In genomic region chrX:110244951-110245480, GRCh38 we compare ENCODE assay signal across 19 cellular contexts.
A peak's percentile ranks its signal among the peaks of the same experiment; 100 is the strongest.
DNase-seq lines count a peak whose midpoint lies in the region; ATAC-seq, FAIRE-seq and TF ChIP-seq lines count a peak whose summit lies in the region.
"Had no signal": no experiment of that assay in that cellular context is flagged by ENCODE, and none has a peak within 500 bp of the region (broad histone marks: within the 10 kb centered on the region; RNA-seq: fewer than 3 reads in every experiment).

No MANE protein-coding gene starts in this region.

- H3K79me2 ChIP-seq in astrocyte (ENCODE audit: insufficient read depth, low read length), result peaks cover 6% of the 10 kb centered on the region

- peak; percentile 34 for FAIRE-seq in astrocyte (lab: Jason Lieb, UNC)
- FAIRE-seq: HTR-8/SVneo, K562 had no signal

- no peaks in the 10 kb centered on the region for H3K27me3 Mint-ChIP-seq in astrocyte (ENCODE audit: low read depth, unreplicated experiment)
- no peaks in the 10 kb centered on the region for H3K27me3 Mint-ChIP-seq in activated naive CD8-positive, alpha-beta T cell treated with anti-CD3 and anti-CD28 coated beads, Interleukin-2, amount 50 U/mL, for 24 hours
- H3K27me3 Mint-ChIP-seq in activated naive CD4-positive, alpha-beta T cell treated with anti-CD3 and anti-CD28 coated beads, Interleukin-2, amount 10 ng/mL, durations not matched to agents 7 days and 5 days, result no peaks in the 10 kb centered on the region

- H3K4me3 ChIP-seq in AG10803 (ENCODE audit: low read length) (no peak overlapping the region), HAP-1 (no peak overlapping the region), astrocyte (ENCODE audit: insufficient read depth, low read depth, low read length) (no peak overlapping the region), foreskin fibroblast (ENCODE audit: low read depth in 1 of 2, low read length in 2 of 2) (no peak overlapping the region)
- H3K4me3 ChIP-seq: K562, PC-9, SJSA1 had no signal

- no peaks in the 10 kb centered on the region for H4K20me1 ChIP-seq in astrocyte (ENCODE audit: insufficient read depth, low read length)

- DNase-seq in AG10803 (ENCODE audit: low read depth), result peak; percentile 32
- DNase-seq in HAP-1 (ENCODE audit: low spot score in 2 of 2), result peak; percentile 54 to 96
- no peak for DNase-seq in astrocyte (ENCODE audit: low read depth)
- peak; percentile 7 to 45 for DNase-seq in foreskin fibroblast
- no peak for DNase-seq in activated naive CD8-positive, alpha-beta T cell treated with anti-CD3 and anti-CD28 coated beads, Interleukin-2, amount 50 U/mL, for 24 hours
- DNase-seq in activated naive CD4-positive, alpha-beta T cell treated with anti-CD3 and anti-CD28 coated beads, Interleukin-2, amount 10 ng/mL, durations not matched to agents 7 days and 5 days, result no peak
- DNase-seq: C1 segment of cervical spinal cord, NCI-H1436, NCI-H2029 treated with DMSO at 0.1 percent for 48 hours, NCI-H2171 treated with DMSO at 0.1 percent for 48 hours, NCI-H774, PC-9 had no signal

- no peak overlapping the region for H3K9ac ChIP-seq in astrocyte (ENCODE audit: low read length)

- no peak overlapping the region for H3K27ac ChIP-seq in astrocyte (ENCODE audit: low read depth, low read length)
- H3K27ac ChIP-seq: HL-60, PC-9, SJSA1 had no signal

- no peak for ATAC-seq in GM18909 (IDR thresholded peaks at IDR 0.05; ENCODE audit: poor library complexity, unreplicated experiment)
- ATAC-seq in activated naive CD8-positive, alpha-beta T cell treated with anti-CD3 and anti-CD28 coated beads, Interleukin-2, amount 50 U/mL, for 24 hours, result no peak
- no peak for ATAC-seq in HG03521 (IDR thresholded peaks at IDR 0.05; ENCODE audit: unreplicated experiment)
- ATAC-seq: HCT116, K562 had no signal

- H3K4me1 ChIP-seq in HAP-1 (peaks cover 44% of the 10 kb centered on the region), astrocyte (ENCODE audit: insufficient read depth, low read length) (no peaks in the 10 kb centered on the region)
- H3K4me1 ChIP-seq: SJSA1 had no signal

- in situ Hi-C loops in HAP-1 (cut with MboI; ENCODE audit: low sequenced_read_pairs), result no loop called here

- H3K36me3 Mint-ChIP-seq in astrocyte (ENCODE audit: low read depth, unreplicated experiment), result no peaks in the 10 kb centered on the region
- peaks cover 12% of the 10 kb centered on the region for H3K36me3 Mint-ChIP-seq in activated naive CD8-positive, alpha-beta T cell treated with anti-CD3 and anti-CD28 coated beads, Interleukin-2, amount 50 U/mL, for 24 hours (ENCODE audit: low read depth)
- peaks cover 15% of the 10 kb centered on the region for H3K36me3 Mint-ChIP-seq in activated naive CD4-positive, alpha-beta T cell treated with anti-CD3 and anti-CD28 coated beads, Interleukin-2, amount 10 ng/mL, durations not matched to agents 7 days and 5 days

- H3K4me3 Mint-ChIP-seq in astrocyte (ENCODE audit: unreplicated experiment), result no peak overlapping the region
- H3K4me3 Mint-ChIP-seq in activated naive CD8-positive, alpha-beta T cell treated with anti-CD3 and anti-CD28 coated beads, Interleukin-2, amount 50 U/mL, for 24 hours, result no peak overlapping the region
- H3K4me3 Mint-ChIP-seq in activated naive CD4-positive, alpha-beta T cell treated with anti-CD3 and anti-CD28 coated beads, Interleukin-2, amount 10 ng/mL, durations not matched to agents 7 days and 5 days, result no peak overlapping the region

- peaks cover 7% of the 10 kb centered on the region for H3K4me1 Mint-ChIP-seq in astrocyte (ENCODE audit: low read depth, unreplicated experiment)
- H3K4me1 Mint-ChIP-seq in activated naive CD8-positive, alpha-beta T cell treated with anti-CD3 and anti-CD28 coated beads, Interleukin-2, amount 50 U/mL, for 24 hours, result peaks cover 15% of the 10 kb centered on the region
- peaks cover 7% of the 10 kb centered on the region for H3K4me1 Mint-ChIP-seq in activated naive CD4-positive, alpha-beta T cell treated with anti-CD3 and anti-CD28 coated beads, Interleukin-2, amount 10 ng/mL, durations not matched to agents 7 days and 5 days

- TF ChIP-seq CTCF in AG10803 (conservative IDR thresholded peaks at IDR 0.05; ENCODE audit: low read length) (no peak), astrocyte (IDR thresholded peaks at IDR 0.05; ENCODE audit: insufficient read depth, low read depth, low read length) (no peak), foreskin fibroblast (IDR thresholded peaks at IDR 0.05; ENCODE audit: low read depth, low read length) (no peak)

- H3K36me3 ChIP-seq in HAP-1 (replicated peaks) (no peaks in the 10 kb centered on the region), astrocyte (ENCODE audit: insufficient read depth, low read length) (no peaks in the 10 kb centered on the region)
- H3K36me3 ChIP-seq: SJSA1 had no signal

- H3K27me3 ChIP-seq in HAP-1 (ENCODE audit: low read depth), result no peaks in the 10 kb centered on the region
- no peaks in the 10 kb centered on the region for H3K27me3 ChIP-seq in astrocyte (ENCODE audit: insufficient read depth, low read length)
- H3K27me3 ChIP-seq: SJSA1 had no signal

- H3K9me3 ChIP-seq in HAP-1, result no peaks in the 10 kb centered on the region
- H3K9me3 ChIP-seq in astrocyte (ENCODE audit: insufficient read depth, low read depth, low read length), result no peaks in the 10 kb centered on the region
- H3K9me3 ChIP-seq: SJSA1 had no signal

- H3K4me2 ChIP-seq in astrocyte (ENCODE audit: low read length), result no peak overlapping the region
- H3K4me2 ChIP-seq: PC-9 had no signal

- H3K9me3 Mint-ChIP-seq in astrocyte (ENCODE audit: unreplicated experiment), result peaks cover 2% of the 10 kb centered on the region
- peaks cover 10% of the 10 kb centered on the region for H3K9me3 Mint-ChIP-seq in activated naive CD8-positive, alpha-beta T cell treated with anti-CD3 and anti-CD28 coated beads, Interleukin-2, amount 50 U/mL, for 24 hours
- peaks cover 6% of the 10 kb centered on the region for H3K9me3 Mint-ChIP-seq in activated naive CD4-positive, alpha-beta T cell treated with anti-CD3 and anti-CD28 coated beads, Interleukin-2, amount 10 ng/mL, durations not matched to agents 7 days and 5 days

- H3K27ac Mint-ChIP-seq in astrocyte (ENCODE audit: unreplicated experiment), result no peak overlapping the region
- H3K27ac Mint-ChIP-seq in activated naive CD8-positive, alpha-beta T cell treated with anti-CD3 and anti-CD28 coated beads, Interleukin-2, amount 50 U/mL, for 24 hours, result no peak overlapping the region
- H3K27ac Mint-ChIP-seq in activated naive CD4-positive, alpha-beta T cell treated with anti-CD3 and anti-CD28 coated beads, Interleukin-2, amount 10 ng/mL, durations not matched to agents 7 days and 5 days, result no peak overlapping the region

- CTCF ChIA-PET in activated naive CD4-positive, alpha-beta T cell treated with anti-CD3 and anti-CD28 coated beads, Interleukin-2, amount 10 ng/mL, durations not matched to agents 7 days and 5 days (lab: Charles Lee), result interaction anchor here (0.7 kb wide), 1 partner anchor 9 kb away, joined by 4 read pairs; no protein-coding TSS in a partner anchor

- no peak overlapping the region for H2AFZ ChIP-seq in astrocyte (ENCODE audit: low read depth, low read length)
- H2AFZ ChIP-seq: PC-9 had no signal

Comparison
In these comparisons a context has a peak if more than half of its experiments do, and no peak if none do; other contexts are left out.
1. DNase-seq: peak in AG10803 (single experiment), HAP-1 (2 of 2) and foreskin fibroblast (2 of 2); none in astrocyte (single experiment), activated naive CD8-positive, alpha-beta T cell treated with anti-CD3 and anti-CD28 coated beads, Interleukin-2, amount 50 U/mL, for 24 hours (single experiment) and activated naive CD4-positive, alpha-beta T cell treated with anti-CD3 and anti-CD28 coated beads, Interleukin-2, amount 10 ng/mL, durations not matched to agents 7 days and 5 days (single experiment).